Comparison of ENCODE assay signal across 17 cellular contexts in genomic region chr12:57500213-57500612, GRCh38. TPM values are rescaled to one million over a fixed set of nuclear protein-coding genes. Genes with fewer than 3 reads are reported as not detected.
A peak's percentile ranks its signal among the peaks of the same experiment; 100 is the strongest.
DNase-seq lines count a peak whose midpoint lies in the region; ATAC-seq, FAIRE-seq and TF ChIP-seq lines count a peak whose summit lies in the region.
"Had no signal": no experiment of that assay in that cellular context is flagged by ENCODE, and none has a peak within 500 bp of the region (broad histone marks: within the 10 kb centered on the region; RNA-seq: fewer than 3 reads in every experiment).

No MANE protein-coding gene starts in this region.

- H2BK20ac ChIP-seq in H1 (ENCODE audit: low read length): no peak overlapping the region

- peaks cover 38 to 94% (median 72%) of the 10 kb centered on the region in 4 experiments for H3K36me3 ChIP-seq in H1 (ENCODE audit: control insufficient read depth in 2 of 4, insufficient read depth in 4 of 4, low read length in 3 of 4)

- H3K4me2 ChIP-seq in H1 (ENCODE audit: insufficient read depth in 1 of 2, low read depth in 2 of 2, low read length in 2 of 2): no peak overlapping the region
- H3K4me2 ChIP-seq: BLaER1 treated with 17β-estradiol and CSF1 and Interleukin-3, amounts not matched to agents 10 nM and 100 nM; GM23338 had no signal

- H2AFZ ChIP-seq in H1 (ENCODE audit: low read length): no peak overlapping the region
- H2AFZ ChIP-seq: GM23338 had no signal

- H4K8ac ChIP-seq in H1 (ENCODE audit: extremely low read depth, insufficient read depth, low read length): no peak overlapping the region

- H2BK15ac ChIP-seq in H1 (ENCODE audit: low read length): no peak overlapping the region

- ATAC-seq in T-helper 17 cell (no peak), GM18873 (IDR thresholded peaks at IDR 0.05; ENCODE audit: low FRiP score, unreplicated experiment) (no peak), left ventricle myocardium superior (no peak)
- ATAC-seq: GM23338 had no signal

- TF ChIP-seq EP300 in H1 (IDR thresholded peaks at IDR 0.05; ENCODE audit: borderline replicate concordance in 1 of 2, low read depth in 2 of 2, low read length in 2 of 2): no peak

- no peak overlapping the region for H3K18ac ChIP-seq in H1 (ENCODE audit: extremely low read depth, low read length)

- H3K4me3 Mint-ChIP-seq in T-helper 17 cell: no peak overlapping the region
- H3K4me3 Mint-ChIP-seq: B cell; CD8-positive, alpha-beta memory T cell; GM23338 had no signal

- peak overlapping the region; percentile 62 for H3K27ac Mint-ChIP-seq in T-helper 17 cell
- H3K27ac Mint-ChIP-seq: B cell, GM23338 had no signal

- H3K4me3 ChIP-seq in H1 (ENCODE audit: extremely low read depth in 1 of 4, insufficient read depth in 2 of 4, low read depth in 3 of 4, low read length in 4 of 4): no peak overlapping the region
- H3K4me3 ChIP-seq: BLaER1 treated with 17β-estradiol and CSF1 and Interleukin-3, amounts not matched to agents 10 nM and 100 nM; GM23338 had no signal

- H4K5ac ChIP-seq in H1 (ENCODE audit: insufficient read length, low read depth, low read length): no peak overlapping the region

- DNase-seq in GM12891 (ENCODE audit: insufficient read length, low spot score) (no peak), T-helper 17 cell (no peak), H1 (ENCODE audit: low read depth in 1 of 2, low spot score in 2 of 2) (no peak), posterior vena cava (ENCODE audit: low spot score) (peak; percentile 34), SW 1271 (lab: John Stamatoyannopoulos, UW) (no peak), left ventricle myocardium superior (no peak)
- DNase-seq: CD8-positive, alpha-beta memory T cell; COR-L47; GDM1; H7; IMR-90; KBM-7 had no signal

- no peak for TF ChIP-seq CTCF in H1 (IDR thresholded peaks at IDR 0.05; ENCODE audit: control extremely low read depth in 1 of 3, insufficient read depth in 1 of 3, low read depth in 1 of 3, low read length in 3 of 3)

- WGBS in H1 (ENCODE audit: extremely low coverage in 1 of 2, insufficient coverage in 1 of 2, insufficient read length in 1 of 2, insufficient replicate concordance in 2 of 2, low coverage in 1 of 2, low lambda C conversion rate in 2 of 2, missing lambda C conversion rate in 1 of 2), 2 experiments: 91% methylated on average over 7 of the region's 11 CpGs; no CpG with 5 or more reads in 1 of the 2 experiments

- peaks cover 0 to 2% of the 10 kb centered on the region in 2 experiments for H4K20me1 ChIP-seq in H1 (replicated peaks in 1 of 2; ENCODE audit: control insufficient read depth in 1 of 2, insufficient read depth in 2 of 2, low read length in 2 of 2)

- peaks cover 5% of the 10 kb centered on the region; the same call in 1 of the 2 replicates for H3K79me1 ChIP-seq in H1 (ENCODE audit: low read depth, low read length)

- H3K4me1 Mint-ChIP-seq in T-helper 17 cell: peaks cover 14% of the 10 kb centered on the region

- no peak overlapping the region for H2BK12ac ChIP-seq in H1 (ENCODE audit: low read depth, low read length)

- no peak overlapping the region for H2BK120ac ChIP-seq in H1 (replicated peaks; ENCODE audit: low read depth, low read length)

- H3K9me3 ChIP-seq in T-helper 17 cell (ENCODE audit: control insufficient read depth, low read length, poor library complexity, severe bottlenecking) (no peaks in the 10 kb centered on the region), H1 (ENCODE audit: insufficient read depth in 2 of 2, low read depth in 1 of 2, low read length in 1 of 2) (no peaks in the 10 kb centered on the region)
- H3K9me3 ChIP-seq: BLaER1 treated with 17β-estradiol and CSF1 and Interleukin-3, amounts not matched to agents 10 nM and 100 nM had no signal

- H3K27ac ChIP-seq in H1 (ENCODE audit: low read depth, low read length): no peak overlapping the region
- H3K27ac ChIP-seq: BLaER1 treated with 17β-estradiol and CSF1 and Interleukin-3, amounts not matched to agents 10 nM and 100 nM had no signal

- no peaks in the 10 kb centered on the region for H3K27me3 Mint-ChIP-seq in T-helper 17 cell
- H3K27me3 Mint-ChIP-seq: B cell had no signal

- TF ChIP-seq RAD21 in H1 (IDR thresholded peaks at IDR 0.05 in 1 of 2, conservative IDR thresholded peaks at IDR 0.05 in 1 of 2; ENCODE audit: low read depth in 2 of 2, low read length in 2 of 2): no peak

- TF ChIP-seq POLR2A in GM12891 (IDR thresholded peaks at IDR 0.05; ENCODE audit: low read depth, low read length) (no peak), H1 (IDR thresholded peaks at IDR 0.05; ENCODE audit: control extremely low read depth in 1 of 2, low read depth in 2 of 2, low read length in 2 of 2) (no peak)

- H3K23ac ChIP-seq in H1 (ENCODE audit: insufficient read length): no peak overlapping the region

- no peaks in the 10 kb centered on the region for H3K27me3 ChIP-seq in H1 (replicated peaks in 1 of 4; ENCODE audit: control insufficient read depth in 3 of 4, extremely low read depth in 1 of 4, insufficient read depth in 3 of 4, low read length in 3 of 4)
- H3K27me3 ChIP-seq: BLaER1 treated with 17β-estradiol and CSF1 and Interleukin-3, amounts not matched to agents 10 nM and 100 nM had no signal

- FAIRE-seq in GM12891 (lab: Jason Lieb, UNC): peak; percentile 5
- FAIRE-seq in H1 (lab: Jason Lieb, UNC): no peak
- FAIRE-seq: HTR-8/SVneo had no signal

- POLR2A ChIA-PET in H1 (lab: Charles Lee; ENCODE audit: partially characterized antibody): interaction anchor here (0.7 to 0.9 kb wide), 2 partner anchors 24 to 1296 kb away, joined by 3 read pairs; no protein-coding TSS in a partner anchor

- intact Hi-C loops in posterior vena cava (cut with DNase I) (no loop called here), left ventricle myocardium superior (cut with micrococcal nuclease) (no loop called here)

- H2BK5ac ChIP-seq in H1 (ENCODE audit: low read depth, low read length): no peak overlapping the region

- no peak overlapping the region for H2AK5ac ChIP-seq in H1 (ENCODE audit: low read depth, low read length)

- H3K14ac ChIP-seq in H1 (ENCODE audit: insufficient read length): no peak overlapping the region

- no peak overlapping the region for H3K56ac ChIP-seq in H1 (replicated peaks; ENCODE audit: insufficient read length, low read depth, low read length)

- peaks cover 18% of the 10 kb centered on the region for H3K36me3 Mint-ChIP-seq in T-helper 17 cell (ENCODE audit: low read depth)

- peaks cover 0 to 3% of the 10 kb centered on the region in 2 experiments; a peak in 1 of 4 replicates for H3K79me2 ChIP-seq in H1 (ENCODE audit: control insufficient read depth in 1 of 2, insufficient read depth in 2 of 2, low read length in 2 of 2)

- no peaks in the 10 kb centered on the region for H3K23me2 ChIP-seq in H1 (ENCODE audit: low read depth, low read length)

- H3K4me1 ChIP-seq in H1 (replicated peaks in 1 of 4; ENCODE audit: control insufficient read depth in 3 of 4, insufficient read depth in 4 of 4, low read length in 3 of 4): no peaks in the 10 kb centered on the region
- H3K4me1 ChIP-seq: BLaER1 treated with 17β-estradiol and CSF1 and Interleukin-3, amounts not matched to agents 10 nM and 100 nM had no signal

- no peak overlapping the region for H4K91ac ChIP-seq in H1 (replicated peaks; ENCODE audit: insufficient read length, low read length)

- H3K4ac ChIP-seq in H1 (replicated peaks; ENCODE audit: insufficient read length, low read depth, low read length): no peak overlapping the region

- no peak overlapping the region for H3K9ac ChIP-seq in H1 (replicated peaks in 1 of 4; ENCODE audit: extremely low read depth in 1 of 4, low read depth in 3 of 4, low read length in 3 of 4)
- H3K9ac ChIP-seq: BLaER1 treated with 17β-estradiol and CSF1 and Interleukin-3, amounts not matched to agents 10 nM and 100 nM had no signal

- CTCF ChIA-PET in H1 (lab: Charles Lee; ENCODE audit: partially characterized antibody): interaction anchor here (1.0 to 1.5 kb wide), 2 partner anchors 19 to 26 kb away, joined by 3 read pairs; no protein-coding TSS in a partner anchor

RNA-seq across cellular contexts. Expression of gene MARS1, which starts 12.3 kb away (rescaled TPM):
- polyA plus RNA-seq in GM12891 (2012; ENCODE audit: low read depth, missing spikeins): 93.4 TPM
- total RNA-seq in T-helper 17 cell (100 to 1,000 TPM; 175 to 180 TPM), posterior vena cava (100 to 1,000 TPM; 135 to 142 TPM), left ventricle myocardium superior (72.7 TPM)
- 398 and 407 TPM in 2 replicates for total RNA-seq in H1 (2021; fragmentation: NEBNext Ultra II Directional; extraction: Animal tissue kit (Norgen Biotek cat#: 25700))
- polyA plus RNA-seq in H1 (2011; rRNA removed): 194 and 255 TPM in 2 replicates
- 252 TPM for polyA plus RNA-seq in H1 (2011; cell fraction: cytosol; rRNA removed)
- polyA plus RNA-seq in H1 (2011; cell fraction: nucleus; rRNA removed): 777 TPM
- 284 to 339 TPM (median 323 TPM) in 4 replicates for polyA plus RNA-seq in H1 (2012, experiment 1 of 2)
- 230 TPM for polyA plus RNA-seq in H1 (2012, experiment 2 of 2)
- 724 TPM for polyA plus RNA-seq in H1 (2013, experiment 1 of 2)
- polyA plus RNA-seq in H1 (2013, experiment 2 of 2): 726 TPM
- 393 and 430 TPM in 2 replicates for polyA minus RNA-seq in H1 (2011; rRNA and poly(A)+ RNA removed)
- 168 TPM for polyA minus RNA-seq in H1 (2011; cell fraction: cytosol; rRNA and poly(A)+ RNA removed)
- polyA minus RNA-seq in H1 (2011; cell fraction: nucleus; rRNA and poly(A)+ RNA removed): 352 TPM

RNA-seq across cellular contexts. Expression of gene DDIT3, which starts 20.1 kb away (rescaled TPM):
- polyA plus RNA-seq in GM12891 (2012; ENCODE audit: low read depth, missing spikeins): 22.7 TPM
- total RNA-seq in T-helper 17 cell (100 to 1,000 TPM; 115 to 145 TPM), posterior vena cava (10 to 100 TPM; 34.0 to 43.8 TPM), left ventricle myocardium superior (22.2 TPM)
- 4.9 TPM in 2 replicates for total RNA-seq in H1 (2021; fragmentation: NEBNext Ultra II Directional; extraction: Animal tissue kit (Norgen Biotek cat#: 25700))
- 4.7 and 5.7 TPM in 2 replicates for polyA plus RNA-seq in H1 (2011; rRNA removed)
- 8.3 TPM for polyA plus RNA-seq in H1 (2011; cell fraction: cytosol; rRNA removed)
- 7.3 TPM for polyA plus RNA-seq in H1 (2011; cell fraction: nucleus; rRNA removed)
- 7.7 to 11.2 TPM (median 8.3 TPM) in 4 replicates for polyA plus RNA-seq in H1 (2012, experiment 1 of 2)
- polyA plus RNA-seq in H1 (2012, experiment 2 of 2): 3.0 TPM
- 5.7 TPM for polyA plus RNA-seq in H1 (2013, experiment 1 of 2)
- 5.5 TPM for polyA plus RNA-seq in H1 (2013, experiment 2 of 2)
- 6.0 and 7.0 TPM in 2 replicates for polyA minus RNA-seq in H1 (2011; rRNA and poly(A)+ RNA removed)
- polyA minus RNA-seq in H1 (2011; cell fraction: cytosol; rRNA and poly(A)+ RNA removed): 4.0 TPM
- polyA minus RNA-seq in H1 (2011; cell fraction: nucleus; rRNA and poly(A)+ RNA removed): 14.7 TPM

RNA-seq across cellular contexts. Expression of gene ARHGAP9, which starts 20.5 kb away (rescaled TPM):
- 71.0 TPM for polyA plus RNA-seq in GM12891 (2012; ENCODE audit: low read depth, missing spikeins)
- total RNA-seq in T-helper 17 cell: 100 to 1,000 TPM; 225 to 295 TPM
- total RNA-seq in H1 (2021; fragmentation: NEBNext Ultra II Directional; extraction: Animal tissue kit (Norgen Biotek cat#: 25700)): 2.3 and 3.2 TPM in 2 replicates
- polyA plus RNA-seq in H1 (2011; rRNA removed): 6.0 and 7.0 TPM in 2 replicates
- polyA plus RNA-seq in H1 (2011; cell fraction: cytosol; rRNA removed): 5.3 TPM
- polyA plus RNA-seq in H1 (2011; cell fraction: nucleus; rRNA removed): 13.6 TPM
- polyA plus RNA-seq in H1 (2012, experiment 1 of 2): 3.4 to 4.9 TPM (median 4.3 TPM) in 4 replicates
- polyA plus RNA-seq in H1 (2012, experiment 2 of 2): 4.3 TPM
- 3.3 TPM for polyA plus RNA-seq in H1 (2013, experiment 1 of 2)
- polyA plus RNA-seq in H1 (2013, experiment 2 of 2): 3.0 TPM
- 2.5 and 4.9 TPM in 2 replicates for polyA minus RNA-seq in H1 (2011; rRNA and poly(A)+ RNA removed)
- 1.8 TPM for polyA minus RNA-seq in H1 (2011; cell fraction: cytosol; rRNA and poly(A)+ RNA removed)
- polyA minus RNA-seq in H1 (2011; cell fraction: nucleus; rRNA and poly(A)+ RNA removed): 2.7 TPM
- 10 to 100 TPM; 12.7 to 20.7 TPM for total RNA-seq in posterior vena cava
- total RNA-seq in left ventricle myocardium superior: 5.7 TPM

RNA-seq across cellular contexts. Expression of gene MBD6, which starts 22.4 kb away (rescaled TPM):
- polyA plus RNA-seq in GM12891 (2012; ENCODE audit: low read depth, missing spikeins): 15.6 TPM
- total RNA-seq in T-helper 17 cell (10 to 100 TPM; 82.4 to 93.5 TPM), posterior vena cava (10 to 100 TPM; 46.5 to 49.1 TPM), left ventricle myocardium superior (35.2 TPM)
- total RNA-seq in H1 (2021; fragmentation: NEBNext Ultra II Directional; extraction: Animal tissue kit (Norgen Biotek cat#: 25700)): 32.3 and 32.7 TPM in 2 replicates
- polyA plus RNA-seq in H1 (2011; rRNA removed): 3.9 and 6.9 TPM in 2 replicates
- polyA plus RNA-seq in H1 (2011; cell fraction: cytosol; rRNA removed): 3.0 TPM
- 38.7 TPM for polyA plus RNA-seq in H1 (2011; cell fraction: nucleus; rRNA removed)
- polyA plus RNA-seq in H1 (2012, experiment 1 of 2): 24.6 to 39.6 TPM (median 28.7 TPM) in 4 replicates
- polyA plus RNA-seq in H1 (2012, experiment 2 of 2): 13.7 TPM
- polyA plus RNA-seq in H1 (2013, experiment 1 of 2): 15.7 TPM
- 14.7 TPM for polyA plus RNA-seq in H1 (2013, experiment 2 of 2)
- polyA minus RNA-seq in H1 (2011; rRNA and poly(A)+ RNA removed): 7.2 and 9.6 TPM in 2 replicates
- polyA minus RNA-seq in H1 (2011; cell fraction: cytosol; rRNA and poly(A)+ RNA removed): 3.5 TPM
- 20.6 TPM for polyA minus RNA-seq in H1 (2011; cell fraction: nucleus; rRNA and poly(A)+ RNA removed)

RNA-seq across cellular contexts. Expression of gene GLI1, which starts 40.6 kb away (rescaled TPM):
- 0.42 TPM for polyA plus RNA-seq in GM12891 (2012; ENCODE audit: low read depth, missing spikeins)
- under 1 TPM; 0.10 to 0.22 TPM for total RNA-seq in T-helper 17 cell
- total RNA-seq in H1 (2021; fragmentation: NEBNext Ultra II Directional; extraction: Animal tissue kit (Norgen Biotek cat#: 25700)): 20.6 and 23.5 TPM in 2 replicates
- 25.3 and 31.0 TPM in 2 replicates for polyA plus RNA-seq in H1 (2011; rRNA removed)
- 24.6 TPM for polyA plus RNA-seq in H1 (2011; cell fraction: cytosol; rRNA removed)
- 86.7 TPM for polyA plus RNA-seq in H1 (2011; cell fraction: nucleus; rRNA removed)
- polyA plus RNA-seq in H1 (2012, experiment 1 of 2): 19.9 to 24.3 TPM (median 22.0 TPM) in 4 replicates
- 14.8 TPM for polyA plus RNA-seq in H1 (2012, experiment 2 of 2)
- polyA plus RNA-seq in H1 (2013, experiment 1 of 2): 17.8 TPM
- polyA plus RNA-seq in H1 (2013, experiment 2 of 2): 16.1 TPM
- polyA minus RNA-seq in H1 (2011; rRNA and poly(A)+ RNA removed): 25.1 and 28.1 TPM in 2 replicates
- polyA minus RNA-seq in H1 (2011; cell fraction: cytosol; rRNA and poly(A)+ RNA removed): 16.2 TPM
- polyA minus RNA-seq in H1 (2011; cell fraction: nucleus; rRNA and poly(A)+ RNA removed): 30.0 TPM
- total RNA-seq in posterior vena cava: 1 to 10 TPM in 1 of 2 donors, under 1 TPM in 1; 0.90 to 3.2 TPM
- 0.37 TPM for total RNA-seq in left ventricle myocardium superior

Comparison
In these comparisons a context has a peak if more than half of its experiments do, and no peak if none do; other contexts are left out.
1. RNA of gene ARHGAP9, which starts 20.5 kb away (total RNA-seq): 225 to 295 TPM in T-helper 17 cell; 12.7 to 20.7 TPM in posterior vena cava, 5.7 TPM in left ventricle myocardium superior (single experiment) and 2.3 to 3.2 TPM in H1; every median in the first group is over 10 times any median in the second.